In the genomic region with DNA sequence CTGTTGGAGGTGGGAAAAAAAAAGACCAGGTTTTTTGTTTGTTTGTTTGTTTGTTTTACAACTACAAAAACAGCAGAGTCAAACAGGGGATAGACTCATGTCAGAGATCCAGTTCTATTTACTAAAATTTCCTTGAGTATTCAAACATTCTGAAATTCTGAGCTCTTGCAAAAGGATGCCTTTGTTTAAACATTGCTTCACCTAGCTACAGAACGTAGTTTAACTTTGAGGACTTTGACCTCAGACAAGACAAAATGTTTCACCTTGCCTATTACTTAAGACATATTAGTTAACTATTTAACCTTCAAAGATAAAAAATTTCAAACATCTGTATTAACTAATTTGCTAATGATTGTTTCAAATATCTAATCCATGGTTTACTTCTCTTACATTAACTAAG, we compare ENCODE assay signal across 1 cellular context.
TF ChIP-seq lines count a peak whose summit lies in the region.

No MANE protein-coding gene starts in this region.

TF ChIP-seq in HepG2, 621 proteins besides CTCF, POLR2A, EP300 and RAD21 (continued from another document and continues in another):
- TF ChIP-seq, protein P1, sequence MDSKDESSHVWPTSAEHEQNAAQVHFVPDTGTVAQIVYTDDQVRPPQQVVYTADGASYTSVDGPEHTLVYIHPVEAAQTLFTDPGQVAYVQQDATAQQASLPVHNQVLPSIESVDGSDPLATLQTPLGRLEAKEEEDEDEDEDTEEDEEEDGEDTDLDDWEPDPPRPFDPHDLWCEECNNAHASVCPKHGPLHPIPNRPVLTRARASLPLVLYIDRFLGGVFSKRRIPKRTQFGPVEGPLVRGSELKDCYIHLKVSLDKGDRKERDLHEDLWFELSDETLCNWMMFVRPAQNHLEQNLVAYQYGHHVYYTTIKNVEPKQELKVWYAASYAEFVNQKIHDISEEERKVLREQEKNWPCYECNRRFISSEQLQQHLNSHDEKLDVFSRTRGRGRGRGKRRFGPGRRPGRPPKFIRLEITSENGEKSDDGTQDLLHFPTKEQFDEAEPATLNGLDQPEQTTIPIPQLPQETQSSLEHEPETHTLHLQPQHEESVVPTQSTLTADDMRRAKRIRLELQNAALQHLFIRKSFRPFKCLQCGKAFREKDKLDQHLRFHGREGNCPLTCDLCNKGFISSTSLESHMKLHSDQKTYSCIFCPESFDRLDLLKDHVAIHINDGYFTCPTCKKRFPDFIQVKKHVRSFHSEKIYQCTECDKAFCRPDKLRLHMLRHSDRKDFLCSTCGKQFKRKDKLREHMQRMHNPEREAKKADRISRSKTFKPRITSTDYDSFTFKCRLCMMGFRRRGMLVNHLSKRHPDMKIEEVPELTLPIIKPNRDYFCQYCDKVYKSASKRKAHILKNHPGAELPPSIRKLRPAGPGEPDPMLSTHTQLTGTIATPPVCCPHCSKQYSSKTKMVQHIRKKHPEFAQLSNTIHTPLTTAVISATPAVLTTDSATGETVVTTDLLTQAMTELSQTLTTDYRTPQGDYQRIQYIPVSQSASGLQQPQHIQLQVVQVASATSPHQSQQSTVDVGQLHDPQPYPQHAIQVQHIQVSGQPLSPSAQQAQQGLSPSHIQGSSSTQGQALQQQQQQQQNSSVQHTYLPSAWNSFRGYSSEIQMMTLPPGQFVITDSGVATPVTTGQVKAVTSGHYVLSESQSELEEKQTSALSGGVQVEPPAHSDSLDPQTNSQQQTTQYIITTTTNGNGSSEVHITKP (CRISPR knock-in tag; IDR thresholded peaks at IDR 0.05; ENCODE audit: low read depth): no peak
- TF ChIP-seq SOX6 (IDR thresholded peaks at IDR 0.05) (no peak), SOX6 (CRISPR knock-in tag; IDR thresholded peaks at IDR 0.05) (peak; percentile 55; the same call in 1 of the 2 replicates), KDM6A (CRISPR knock-in tag; IDR thresholded peaks at IDR 0.05; ENCODE audit: low read depth) (peak; percentile 42; the same call in 1 of the 2 replicates), HNF4G (IDR thresholded peaks at IDR 0.05; ENCODE audit: borderline replicate concordance, low read depth, low read length) (peak; percentile 92), HNF4G (CRISPR knock-in tag; IDR thresholded peaks at IDR 0.05; ENCODE audit: borderline replicate concordance, low read depth) (no peak), FOXK1 (CRISPR knock-in tag; IDR thresholded peaks at IDR 0.05; ENCODE audit: borderline replicate concordance, low read depth) (peak; percentile 59; the same call in 1 of the 2 replicates), ZNF331 (CRISPR knock-in tag; IDR thresholded peaks at IDR 0.05) (peak; percentile 34; the same call in 1 of the 2 replicates), ZNF746 (CRISPR knock-in tag; IDR thresholded peaks at IDR 0.05) (no peak), SIX1 (CRISPR knock-in tag; IDR thresholded peaks at IDR 0.05; ENCODE audit: borderline replicate concordance) (peak; percentile 22; the same call in 1 of the 2 replicates), ZNF460 (CRISPR knock-in tag; IDR thresholded peaks at IDR 0.05; ENCODE audit: borderline replicate concordance) (no peak), ZNF616 (CRISPR knock-in tag; IDR thresholded peaks at IDR 0.05; ENCODE audit: low read depth) (no peak), ZNF878 (CRISPR knock-in tag; IDR thresholded peaks at IDR 0.05) (no peak), KLF13 (CRISPR knock-in tag; IDR thresholded peaks at IDR 0.05) (no peak), RXRB (CRISPR knock-in tag; IDR thresholded peaks at IDR 0.05; ENCODE audit: borderline replicate concordance) (peak; percentile 34; the same call in 1 of the 2 replicates), CREM (IDR thresholded peaks at IDR 0.05) (peak; percentile 49; the same call in 1 of the 2 replicates), CREM (CRISPR knock-in tag; IDR thresholded peaks at IDR 0.05) (no peak), KLF16 (CRISPR knock-in tag; IDR thresholded peaks at IDR 0.05) (0 out of 4 replicates have a peak, but pooled peaks of 1 of the 2 experiments have one; percentile 22), HNF4A (CRISPR knock-in tag; IDR thresholded peaks at IDR 0.05) (peak; percentile 92), CEBPB (IDR thresholded peaks at IDR 0.05; ENCODE audit: borderline replicate concordance, low read depth, low read length) (peak; percentile 95), GATAD2A (CRISPR knock-in tag; IDR thresholded peaks at IDR 0.05) (peak; percentile 94), KDM1A (CRISPR knock-in tag; IDR thresholded peaks at IDR 0.05) (no peak), ATM (IDR thresholded peaks at IDR 0.05; ENCODE audit: borderline replicate concordance) (no peak), NCOA2 (CRISPR knock-in tag; IDR thresholded peaks at IDR 0.05) (peak; percentile 80), ZNF788 (CRISPR knock-in tag; IDR thresholded peaks at IDR 0.05; ENCODE audit: borderline replicate concordance) (no peak), ZNF652 (CRISPR knock-in tag; IDR thresholded peaks at IDR 0.05; ENCODE audit: borderline replicate concordance, low read depth) (peak; percentile 78), THAP11 (CRISPR knock-in tag; IDR thresholded peaks at IDR 0.05) (peak; percentile 43; the same call in 1 of the 2 replicates), JUN (CRISPR knock-in tag; IDR thresholded peaks at IDR 0.05) (no peak), FOXJ3 (CRISPR knock-in tag; IDR thresholded peaks at IDR 0.05; ENCODE audit: borderline replicate concordance) (peak; percentile 87; the same call in 1 of the 2 replicates), HMG20A (CRISPR knock-in tag; IDR thresholded peaks at IDR 0.05; ENCODE audit: borderline replicate concordance) (peak; percentile 72), ZNF792 (CRISPR knock-in tag; IDR thresholded peaks at IDR 0.05) (peak; percentile 86), ZNF775 (CRISPR knock-in tag; IDR thresholded peaks at IDR 0.05; ENCODE audit: borderline replicate concordance) (no peak)
- TF ChIP-seq, protein P2, sequence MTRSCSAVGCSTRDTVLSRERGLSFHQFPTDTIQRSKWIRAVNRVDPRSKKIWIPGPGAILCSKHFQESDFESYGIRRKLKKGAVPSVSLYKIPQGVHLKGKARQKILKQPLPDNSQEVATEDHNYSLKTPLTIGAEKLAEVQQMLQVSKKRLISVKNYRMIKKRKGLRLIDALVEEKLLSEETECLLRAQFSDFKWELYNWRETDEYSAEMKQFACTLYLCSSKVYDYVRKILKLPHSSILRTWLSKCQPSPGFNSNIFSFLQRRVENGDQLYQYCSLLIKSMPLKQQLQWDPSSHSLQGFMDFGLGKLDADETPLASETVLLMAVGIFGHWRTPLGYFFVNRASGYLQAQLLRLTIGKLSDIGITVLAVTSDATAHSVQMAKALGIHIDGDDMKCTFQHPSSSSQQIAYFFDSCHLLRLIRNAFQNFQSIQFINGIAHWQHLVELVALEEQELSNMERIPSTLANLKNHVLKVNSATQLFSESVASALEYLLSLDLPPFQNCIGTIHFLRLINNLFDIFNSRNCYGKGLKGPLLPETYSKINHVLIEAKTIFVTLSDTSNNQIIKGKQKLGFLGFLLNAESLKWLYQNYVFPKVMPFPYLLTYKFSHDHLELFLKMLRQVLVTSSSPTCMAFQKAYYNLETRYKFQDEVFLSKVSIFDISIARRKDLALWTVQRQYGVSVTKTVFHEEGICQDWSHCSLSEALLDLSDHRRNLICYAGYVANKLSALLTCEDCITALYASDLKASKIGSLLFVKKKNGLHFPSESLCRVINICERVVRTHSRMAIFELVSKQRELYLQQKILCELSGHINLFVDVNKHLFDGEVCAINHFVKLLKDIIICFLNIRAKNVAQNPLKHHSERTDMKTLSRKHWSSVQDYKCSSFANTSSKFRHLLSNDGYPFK (CRISPR knock-in tag; IDR thresholded peaks at IDR 0.05; ENCODE audit: borderline replicate concordance): no peak
- TF ChIP-seq, protein P3, sequence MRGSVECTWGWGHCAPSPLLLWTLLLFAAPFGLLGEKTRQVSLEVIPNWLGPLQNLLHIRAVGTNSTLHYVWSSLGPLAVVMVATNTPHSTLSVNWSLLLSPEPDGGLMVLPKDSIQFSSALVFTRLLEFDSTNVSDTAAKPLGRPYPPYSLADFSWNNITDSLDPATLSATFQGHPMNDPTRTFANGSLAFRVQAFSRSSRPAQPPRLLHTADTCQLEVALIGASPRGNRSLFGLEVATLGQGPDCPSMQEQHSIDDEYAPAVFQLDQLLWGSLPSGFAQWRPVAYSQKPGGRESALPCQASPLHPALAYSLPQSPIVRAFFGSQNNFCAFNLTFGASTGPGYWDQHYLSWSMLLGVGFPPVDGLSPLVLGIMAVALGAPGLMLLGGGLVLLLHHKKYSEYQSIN (CRISPR knock-in tag; IDR thresholded peaks at IDR 0.05; ENCODE audit: borderline replicate concordance): no peak
- TF ChIP-seq, protein P4, sequence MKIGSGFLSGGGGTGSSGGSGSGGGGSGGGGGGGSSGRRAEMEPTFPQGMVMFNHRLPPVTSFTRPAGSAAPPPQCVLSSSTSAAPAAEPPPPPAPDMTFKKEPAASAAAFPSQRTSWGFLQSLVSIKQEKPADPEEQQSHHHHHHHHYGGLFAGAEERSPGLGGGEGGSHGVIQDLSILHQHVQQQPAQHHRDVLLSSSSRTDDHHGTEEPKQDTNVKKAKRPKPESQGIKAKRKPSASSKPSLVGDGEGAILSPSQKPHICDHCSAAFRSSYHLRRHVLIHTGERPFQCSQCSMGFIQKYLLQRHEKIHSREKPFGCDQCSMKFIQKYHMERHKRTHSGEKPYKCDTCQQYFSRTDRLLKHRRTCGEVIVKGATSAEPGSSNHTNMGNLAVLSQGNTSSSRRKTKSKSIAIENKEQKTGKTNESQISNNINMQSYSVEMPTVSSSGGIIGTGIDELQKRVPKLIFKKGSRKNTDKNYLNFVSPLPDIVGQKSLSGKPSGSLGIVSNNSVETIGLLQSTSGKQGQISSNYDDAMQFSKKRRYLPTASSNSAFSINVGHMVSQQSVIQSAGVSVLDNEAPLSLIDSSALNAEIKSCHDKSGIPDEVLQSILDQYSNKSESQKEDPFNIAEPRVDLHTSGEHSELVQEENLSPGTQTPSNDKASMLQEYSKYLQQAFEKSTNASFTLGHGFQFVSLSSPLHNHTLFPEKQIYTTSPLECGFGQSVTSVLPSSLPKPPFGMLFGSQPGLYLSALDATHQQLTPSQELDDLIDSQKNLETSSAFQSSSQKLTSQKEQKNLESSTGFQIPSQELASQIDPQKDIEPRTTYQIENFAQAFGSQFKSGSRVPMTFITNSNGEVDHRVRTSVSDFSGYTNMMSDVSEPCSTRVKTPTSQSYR (CRISPR knock-in tag; IDR thresholded peaks at IDR 0.05; ENCODE audit: borderline replicate concordance): 0 out of 2 replicates have a peak, but pooled peaks have one; percentile 22
- TF ChIP-seq, protein P5, sequence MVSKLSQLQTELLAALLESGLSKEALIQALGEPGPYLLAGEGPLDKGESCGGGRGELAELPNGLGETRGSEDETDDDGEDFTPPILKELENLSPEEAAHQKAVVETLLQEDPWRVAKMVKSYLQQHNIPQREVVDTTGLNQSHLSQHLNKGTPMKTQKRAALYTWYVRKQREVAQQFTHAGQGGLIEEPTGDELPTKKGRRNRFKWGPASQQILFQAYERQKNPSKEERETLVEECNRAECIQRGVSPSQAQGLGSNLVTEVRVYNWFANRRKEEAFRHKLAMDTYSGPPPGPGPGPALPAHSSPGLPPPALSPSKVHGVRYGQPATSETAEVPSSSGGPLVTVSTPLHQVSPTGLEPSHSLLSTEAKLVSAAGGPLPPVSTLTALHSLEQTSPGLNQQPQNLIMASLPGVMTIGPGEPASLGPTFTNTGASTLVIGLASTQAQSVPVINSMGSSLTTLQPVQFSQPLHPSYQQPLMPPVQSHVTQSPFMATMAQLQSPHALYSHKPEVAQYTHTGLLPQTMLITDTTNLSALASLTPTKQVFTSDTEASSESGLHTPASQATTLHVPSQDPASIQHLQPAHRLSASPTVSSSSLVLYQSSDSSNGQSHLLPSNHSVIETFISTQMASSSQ (IDR thresholded peaks at IDR 0.05; ENCODE audit: low read depth): peak; percentile 51; the same call in 1 of the 2 replicates
- TF ChIP-seq, protein P5 (CRISPR knock-in tag; IDR thresholded peaks at IDR 0.05; ENCODE audit: borderline replicate concordance): peak; percentile 53; the same call in 1 of the 2 replicates
- TF ChIP-seq, protein P6, sequence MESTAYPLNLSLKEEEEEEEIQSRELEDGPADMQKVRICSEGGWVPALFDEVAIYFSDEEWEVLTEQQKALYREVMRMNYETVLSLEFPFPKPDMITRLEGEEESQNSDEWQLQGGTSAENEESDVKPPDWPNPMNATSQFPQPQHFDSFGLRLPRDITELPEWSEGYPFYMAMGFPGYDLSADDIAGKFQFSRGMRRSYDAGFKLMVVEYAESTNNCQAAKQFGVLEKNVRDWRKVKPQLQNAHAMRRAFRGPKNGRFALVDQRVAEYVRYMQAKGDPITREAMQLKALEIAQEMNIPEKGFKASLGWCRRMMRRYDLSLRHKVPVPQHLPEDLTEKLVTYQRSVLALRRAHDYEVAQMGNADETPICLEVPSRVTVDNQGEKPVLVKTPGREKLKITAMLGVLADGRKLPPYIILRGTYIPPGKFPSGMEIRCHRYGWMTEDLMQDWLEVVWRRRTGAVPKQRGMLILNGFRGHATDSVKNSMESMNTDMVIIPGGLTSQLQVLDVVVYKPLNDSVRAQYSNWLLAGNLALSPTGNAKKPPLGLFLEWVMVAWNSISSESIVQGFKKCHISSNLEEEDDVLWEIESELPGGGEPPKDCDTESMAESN (CRISPR knock-in tag; conservative IDR thresholded peaks at IDR 0.05): 0 out of 2 replicates have a peak, but pooled peaks have one; percentile 24
- TF ChIP-seq, protein P7, sequence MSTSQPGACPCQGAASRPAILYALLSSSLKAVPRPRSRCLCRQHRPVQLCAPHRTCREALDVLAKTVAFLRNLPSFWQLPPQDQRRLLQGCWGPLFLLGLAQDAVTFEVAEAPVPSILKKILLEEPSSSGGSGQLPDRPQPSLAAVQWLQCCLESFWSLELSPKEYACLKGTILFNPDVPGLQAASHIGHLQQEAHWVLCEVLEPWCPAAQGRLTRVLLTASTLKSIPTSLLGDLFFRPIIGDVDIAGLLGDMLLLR (CRISPR knock-in tag; IDR thresholded peaks at IDR 0.05): no peak
- TF ChIP-seq, protein P8, sequence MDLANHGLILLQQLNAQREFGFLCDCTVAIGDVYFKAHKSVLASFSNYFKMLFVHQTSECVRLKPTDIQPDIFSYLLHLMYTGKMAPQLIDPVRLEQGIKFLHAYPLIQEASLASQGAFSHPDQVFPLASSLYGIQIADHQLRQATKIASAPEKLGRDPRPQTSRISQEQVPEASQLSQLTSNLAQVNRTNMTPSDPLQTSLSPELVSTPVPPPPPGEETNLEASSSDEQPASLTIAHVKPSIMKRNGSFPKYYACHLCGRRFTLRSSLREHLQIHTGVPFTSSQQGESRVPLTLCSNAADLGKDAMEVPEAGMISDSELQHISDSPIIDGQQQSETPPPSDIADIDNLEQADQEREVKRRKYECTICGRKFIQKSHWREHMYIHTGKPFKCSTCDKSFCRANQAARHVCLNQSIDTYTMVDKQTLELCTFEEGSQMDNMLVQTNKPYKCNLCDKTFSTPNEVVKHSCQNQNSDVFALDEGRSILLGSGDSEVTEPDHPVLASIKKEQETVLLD (CRISPR knock-in tag; IDR thresholded peaks at IDR 0.05; ENCODE audit: low read depth): no peak
